In genomic region chr11:126114486-126115252, GRCh38 we compare ENCODE assay signal across 11 cellular contexts. TPM values are rescaled to one million over a fixed set of nuclear protein-coding genes. Genes with fewer than 3 reads are reported as not detected.
DNase-seq lines count a peak whose midpoint lies in the region; ATAC-seq and TF ChIP-seq lines count a peak whose summit lies in the region.
"Had no signal": no experiment of that assay in that cellular context is flagged by ENCODE, and none has a peak within 500 bp of the region (broad histone marks: within the 10 kb centered on the region; RNA-seq: fewer than 3 reads in every experiment).

No MANE protein-coding gene starts in this region.

- TF ChIP-seq CTCF in BE2C (IDR thresholded peaks at IDR 0.05; ENCODE audit: low read depth, low read length): no peak
- no peak for TF ChIP-seq CTCF in choroid plexus epithelial cell (conservative IDR thresholded peaks at IDR 0.05; ENCODE audit: low read depth, low read length)
- no peak for TF ChIP-seq CTCF in osteocyte (IDR thresholded peaks at IDR 0.05)

- H3K27ac Mint-ChIP-seq in osteocyte (ENCODE audit: unreplicated experiment): peak overlapping the region; percentile 95

- peak; percentile 89 for DNase-seq in BE2C
- DNase-seq in NCI-H2029 treated with DMSO at 0.1 percent for 48 hours (lab: John Stamatoyannopoulos, UW): peak; percentile 57
- DNase-seq in choroid plexus epithelial cell (ENCODE audit: low read depth): peak; percentile 43
- no peak for DNase-seq in osteocyte (ENCODE audit: extremely low spot score, unreplicated experiment)
- no peak for DNase-seq in A172 (ENCODE audit: low spot score)
- DNase-seq in GM19238 (ENCODE audit: insufficient read length, low spot score): no peak
- DNase-seq: activated CD4-positive, CD25-positive, alpha-beta regulatory T cell treated with anti-CD3 and anti-CD28 coated beads, Interleukin-2, amount 50 U/mL, for 72 hours; Caco-2 had no signal

- no peaks in the 10 kb centered on the region for H3K36me3 Mint-ChIP-seq in osteocyte (ENCODE audit: unreplicated experiment)
- H3K36me3 Mint-ChIP-seq: activated naive CD4-positive, alpha-beta T cell treated with anti-CD3 and anti-CD28 coated beads, Interleukin-2, amount 50 U/mL, for 72 hours had no signal

- H3K4me1 ChIP-seq in BE2C: peaks cover 48% of the 10 kb centered on the region
- H3K4me1 ChIP-seq: Caco-2 had no signal

- no peaks in the 10 kb centered on the region for H3K27me3 ChIP-seq in BE2C

- H3K36me3 ChIP-seq in BE2C: no peaks in the 10 kb centered on the region

- no peaks in the 10 kb centered on the region for H3K9me3 Mint-ChIP-seq in osteocyte (ENCODE audit: unreplicated experiment)
- H3K9me3 Mint-ChIP-seq: activated naive CD4-positive, alpha-beta T cell treated with anti-CD3 and anti-CD28 coated beads, Interleukin-2, amount 50 U/mL, for 72 hours had no signal

- H3K9me3 ChIP-seq in BE2C: no peaks in the 10 kb centered on the region
- H3K9me3 ChIP-seq: Caco-2 had no signal

- H3K4me1 Mint-ChIP-seq in osteocyte (ENCODE audit: unreplicated experiment): peaks cover 66% of the 10 kb centered on the region

- no peaks in the 10 kb centered on the region for H3K27me3 Mint-ChIP-seq in osteocyte (ENCODE audit: unreplicated experiment)

- ATAC-seq in GM19324 (IDR thresholded peaks at IDR 0.05; ENCODE audit: low FRiP score, unreplicated experiment) (no peak), HG03095 (IDR thresholded peaks at IDR 0.05; ENCODE audit: unreplicated experiment) (no peak)
- ATAC-seq: activated naive CD4-positive, alpha-beta T cell treated with anti-CD3 and anti-CD28 coated beads, Interleukin-2, amount 50 U/mL, for 72 hours had no signal

- H3K4me3 Mint-ChIP-seq in osteocyte (ENCODE audit: unreplicated experiment): no peak overlapping the region

- H3K4me3 ChIP-seq in BE2C (ENCODE audit: low read depth, low read length): peak overlapping the region; percentile 68
- no peak overlapping the region for H3K4me3 ChIP-seq in choroid plexus epithelial cell (ENCODE audit: low read depth, low read length)

RNA-seq across cellular contexts. Expression of gene CDON, which starts 52.0 kb away (rescaled TPM):
- 58.6 TPM for polyA plus RNA-seq in BE2C (2012; ENCODE audit: insufficient read depth, insufficient read length, low read depth)
- 24.4 and 29.4 TPM in 2 replicates for total RNA-seq in osteocyte
- 8.9 TPM in 2 replicates for total RNA-seq in A172 (2014; rRNA removed; shearing (Covaris generic))

Comparison
In these comparisons a context has a peak if more than half of its experiments do, and no peak if none do; other contexts are left out.
1. DNase-seq: peak in BE2C (single experiment), NCI-H2029 treated with DMSO at 0.1 percent for 48 hours (single experiment) and choroid plexus epithelial cell (single experiment); none in osteocyte (single experiment), A172 (single experiment) and GM19238 (single experiment).